8 cellular contexts compared by ENCODE assay signal in the genomic region with DNA sequence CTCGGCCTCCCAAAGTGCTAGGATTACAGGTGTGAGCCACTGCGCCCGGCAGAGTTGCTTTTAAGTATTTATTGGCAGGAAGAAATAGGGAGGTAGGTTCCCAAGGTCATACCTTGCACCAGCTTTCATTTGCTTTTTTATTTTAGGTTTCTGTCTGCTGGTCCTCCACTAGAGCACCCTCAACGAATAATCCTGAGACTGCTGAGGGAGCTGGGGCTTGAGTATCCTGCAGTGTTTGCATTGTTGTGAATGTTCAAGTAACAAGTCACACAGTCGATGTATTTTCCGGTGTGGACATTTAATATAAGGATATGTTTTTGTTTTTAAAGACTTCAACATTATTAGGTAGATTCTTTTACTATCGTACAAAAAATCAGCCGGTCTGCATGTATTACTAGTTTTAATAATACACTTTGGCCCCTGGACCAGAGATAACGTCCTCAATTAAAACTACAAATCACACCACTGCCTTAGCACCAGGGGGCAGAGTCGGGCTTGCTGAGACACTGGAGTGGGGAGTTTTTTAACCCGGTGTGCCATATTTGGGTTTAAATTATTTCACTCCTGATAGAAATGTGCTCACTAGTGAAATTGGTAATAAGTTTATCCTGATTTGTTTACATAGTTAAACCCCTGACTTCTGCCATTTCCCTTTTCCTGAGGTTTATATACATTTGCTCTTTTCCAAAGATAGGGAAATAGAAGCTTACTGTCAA. TPM values are rescaled to one million over a fixed set of nuclear protein-coding genes. Genes with fewer than 3 reads are reported as not detected.
A peak's percentile ranks its signal among the peaks of the same experiment; 100 is the strongest.
DNase-seq lines count a peak whose midpoint lies in the region; ATAC-seq and TF ChIP-seq lines count a peak whose summit lies in the region.

No MANE protein-coding gene starts in this region.

- H3K4me3 Mint-ChIP-seq in nephron progenitor cell = no peak overlapping the region

- no peak overlapping the region for H3K4me3 ChIP-seq in epithelial cell of esophagus (ENCODE audit: low read length)

- DNase-seq in AG20443 (ENCODE audit: low spot score) (peak; percentile 68), RPMI7951 (ENCODE audit: low read depth) (peak; percentile 25), epithelial cell of esophagus (ENCODE audit: low read depth) (peak; percentile 49), nephron progenitor cell (peak; percentile 51), foreskin melanocyte (no peak), omental fat pad (ENCODE audit: low spot score) (no peak)

- peaks cover 4% of the 10 kb centered on the region for H3K27me3 Mint-ChIP-seq in nephron progenitor cell (ENCODE audit: low read depth, poor library complexity)

- peaks cover 31% of the 10 kb centered on the region for H3K4me1 Mint-ChIP-seq in nephron progenitor cell

- TF ChIP-seq CTCF in GM12872 (IDR thresholded peaks at IDR 0.05; ENCODE audit: insufficient read depth, low read depth, low read length) (peak; percentile 59), epithelial cell of esophagus (IDR thresholded peaks at IDR 0.05; ENCODE audit: insufficient read depth, low read depth, low read length, missing control alignments) (peak; percentile 61), nephron progenitor cell (IDR thresholded peaks at IDR 0.05) (peak; percentile 61), omental fat pad (IDR thresholded peaks at IDR 0.05) (no peak)

- ATAC-seq in HG03280 (IDR thresholded peaks at IDR 0.05; ENCODE audit: unreplicated experiment) (peak; percentile 70), omental fat pad (ENCODE audit: low FRiP score) (no peak)

- peaks cover 24% of the 10 kb centered on the region for H3K36me3 Mint-ChIP-seq in nephron progenitor cell (ENCODE audit: low read depth)

- no peaks in the 10 kb centered on the region for H3K9me3 Mint-ChIP-seq in nephron progenitor cell

- no peak overlapping the region for H3K27ac Mint-ChIP-seq in nephron progenitor cell

RNA-seq across cellular contexts. Expression of gene SMIM20, which starts 11.6 kb away (rescaled TPM):
- total RNA-seq in RPMI7951 (2014; rRNA removed; shearing (Covaris generic)) = 45.7 and 49.3 TPM in 2 replicates
- 10 to 100 TPM; 21.4 to 33.5 (median 25.6) TPM for total RNA-seq in omental fat pad

Comparison
In these comparisons a context has a peak if more than half of its experiments do, and no peak if none do; other contexts are left out.
1. DNase-seq: peak in AG20443 (single experiment), RPMI7951 (single experiment), epithelial cell of esophagus (single experiment) and nephron progenitor cell (single experiment); none in foreskin melanocyte (single experiment) and omental fat pad (single experiment).
2. CTCF ChIP-seq: peak in GM12872 (single experiment), epithelial cell of esophagus (single experiment) and nephron progenitor cell (single experiment); none in omental fat pad (0 of 3).